In genomic region chr6:16243055-16243454, GRCh38 we compare ENCODE assay signal across 12 cellular contexts. TPM values are rescaled to one million over a fixed set of nuclear protein-coding genes. Genes with fewer than 3 reads are reported as not detected.
DNase-seq lines count a peak whose midpoint lies in the region; ATAC-seq and TF ChIP-seq lines count a peak whose summit lies in the region.
"Had no signal": no experiment of that assay in that cellular context is flagged by ENCODE, and none has a peak within 500 bp of the region (broad histone marks: within the 10 kb centered on the region; RNA-seq: fewer than 3 reads in every experiment).

No MANE protein-coding gene starts in this region.

- no peaks in the 10 kb centered on the region for H3K27me3 Mint-ChIP-seq in osteocyte (ENCODE audit: unreplicated experiment)
- peaks cover 10% of the 10 kb centered on the region for H3K27me3 Mint-ChIP-seq in activated CD4-positive, alpha-beta T cell treated with anti-CD3 and anti-CD28 coated beads for 36 hours

- H3K4me1 Mint-ChIP-seq in osteocyte (ENCODE audit: unreplicated experiment) = peaks cover 37% of the 10 kb centered on the region
- peaks cover 9% of the 10 kb centered on the region for H3K4me1 Mint-ChIP-seq in activated CD4-positive, alpha-beta T cell treated with anti-CD3 and anti-CD28 coated beads for 36 hours

- POLR2A ChIA-PET in activated CD4-positive, alpha-beta T cell treated with anti-CD3 and anti-CD28 coated beads for 36 hours (lab: Charles Lee) = no interaction called here

- TF ChIP-seq CTCF in esophagus muscularis mucosa (IDR thresholded peaks at IDR 0.05) (no peak), osteocyte (IDR thresholded peaks at IDR 0.05) (no peak)

- DNase-seq in EH (ENCODE audit: low read depth) (peak; percentile 84), RPMI7951 (ENCODE audit: low read depth) (peak; percentile 98), esophagus muscularis mucosa (ENCODE audit: extremely low spot score) (no peak), osteocyte (ENCODE audit: extremely low spot score, unreplicated experiment) (no peak), NCI-H1092 (lab: John Stamatoyannopoulos, UW) (no peak), SJCRH30 (no peak), germinal center (ENCODE audit: low spot score) (no peak)
- DNase-seq in activated CD4-positive, alpha-beta T cell treated with anti-CD3 and anti-CD28 coated beads for 36 hours = no peak
- DNase-seq: activated CD8-positive, alpha-beta T cell treated with anti-CD3 and anti-CD28 coated beads, Interleukin-2, amount 10 ng/mL, durations not matched to agents 7 days and 5 days; activated naive CD8-positive, alpha-beta T cell treated with anti-CD3 and anti-CD28 coated beads for 36 hours; CD8-positive, alpha-beta T cell; left colon had no signal

- H3K4me3 Mint-ChIP-seq in osteocyte (ENCODE audit: unreplicated experiment) = peak overlapping the region; percentile 7
- no peak overlapping the region for H3K4me3 Mint-ChIP-seq in activated CD4-positive, alpha-beta T cell treated with anti-CD3 and anti-CD28 coated beads for 36 hours
- H3K4me3 Mint-ChIP-seq: activated CD8-positive, alpha-beta T cell treated with anti-CD3 and anti-CD28 coated beads, Interleukin-2, amount 10 ng/mL, durations not matched to agents 7 days and 5 days; activated naive CD8-positive, alpha-beta T cell treated with anti-CD3 and anti-CD28 coated beads for 36 hours; CD8-positive, alpha-beta T cell had no signal

- H3K27ac Mint-ChIP-seq in osteocyte (ENCODE audit: unreplicated experiment) = peak overlapping the region; percentile 69
- no peak overlapping the region for H3K27ac Mint-ChIP-seq in activated CD4-positive, alpha-beta T cell treated with anti-CD3 and anti-CD28 coated beads for 36 hours
- H3K27ac Mint-ChIP-seq: activated CD8-positive, alpha-beta T cell treated with anti-CD3 and anti-CD28 coated beads, Interleukin-2, amount 10 ng/mL, durations not matched to agents 7 days and 5 days; activated naive CD8-positive, alpha-beta T cell treated with anti-CD3 and anti-CD28 coated beads for 36 hours; CD8-positive, alpha-beta T cell had no signal

- TF ChIP-seq EP300 in esophagus muscularis mucosa (IDR thresholded peaks at IDR 0.05) = no peak

- no peaks in the 10 kb centered on the region for H3K36me3 Mint-ChIP-seq in osteocyte (ENCODE audit: unreplicated experiment)
- H3K36me3 Mint-ChIP-seq in activated CD4-positive, alpha-beta T cell treated with anti-CD3 and anti-CD28 coated beads for 36 hours (ENCODE audit: low read depth) = no peaks in the 10 kb centered on the region
- H3K36me3 Mint-ChIP-seq: CD8-positive, alpha-beta T cell had no signal

- no peak for TF ChIP-seq POLR2A in esophagus muscularis mucosa (IDR thresholded peaks at IDR 0.05; ENCODE audit: low read depth)

- CTCF ChIA-PET in activated CD4-positive, alpha-beta T cell treated with anti-CD3 and anti-CD28 coated beads for 36 hours (lab: Charles Lee) = interaction anchor here (0.7 to 1.2 kb wide), 3 partner anchors 528 to 620 kb away, joined by 3 to 4 read pairs (median 3); no protein-coding TSS in a partner anchor

- no peak for ATAC-seq in activated CD4-positive, alpha-beta T cell treated with anti-CD3 and anti-CD28 coated beads for 36 hours
- ATAC-seq: activated CD8-positive, alpha-beta T cell treated with anti-CD3 and anti-CD28 coated beads, Interleukin-2, amount 10 ng/mL, durations not matched to agents 7 days and 5 days; CD8-positive, alpha-beta T cell; left colon had no signal

- H3K36me3 ChIP-seq in esophagus muscularis mucosa = peaks cover 11 to 19% (median 13%) of the 10 kb centered on the region in 4 donors
- H3K36me3 ChIP-seq in SJCRH30 = no peaks in the 10 kb centered on the region; the same call in 1 of the 2 replicates

- H3K4me1 ChIP-seq in esophagus muscularis mucosa = peaks cover 49 to 70% (median 63%) of the 10 kb centered on the region in 4 donors
- H3K4me1 ChIP-seq in SJCRH30 = no peaks in the 10 kb centered on the region

- no peaks in the 10 kb centered on the region for H3K9me3 Mint-ChIP-seq in osteocyte (ENCODE audit: unreplicated experiment)
- H3K9me3 Mint-ChIP-seq in activated CD4-positive, alpha-beta T cell treated with anti-CD3 and anti-CD28 coated beads for 36 hours (ENCODE audit: low read depth) = no peaks in the 10 kb centered on the region
- H3K9me3 Mint-ChIP-seq: activated naive CD8-positive, alpha-beta T cell treated with anti-CD3 and anti-CD28 coated beads for 36 hours; CD8-positive, alpha-beta T cell had no signal

- peak overlapping the region; percentile 36 to 73 (median 60) for H3K27ac ChIP-seq in esophagus muscularis mucosa (replicated peaks in 1 of 4)
- H3K27ac ChIP-seq in SJCRH30 = no peak overlapping the region

- 38% methylated on average over 8 of the region's 8 CpGs for WGBS in esophagus muscularis mucosa

- H3K4me3 ChIP-seq in esophagus muscularis mucosa (no peak overlapping the region), SJCRH30 (no peak overlapping the region)

- H3K27me3 ChIP-seq in esophagus muscularis mucosa = no peaks in the 10 kb centered on the region
- no peaks in the 10 kb centered on the region for H3K27me3 ChIP-seq in SJCRH30

- H3K9me3 ChIP-seq in esophagus muscularis mucosa (no peaks in the 10 kb centered on the region), SJCRH30 (replicated peaks) (no peaks in the 10 kb centered on the region)

- intact Hi-C loops in esophagus muscularis mucosa (cut with DNase I) = no loop called here
- intact Hi-C loops in activated CD4-positive, alpha-beta T cell treated with anti-CD3 and anti-CD28 coated beads for 36 hours (cut with DNase I, micrococcal nuclease) = no loop called here

RNA-seq across cellular contexts. Expression of gene GMPR, which starts 4.7 kb away (rescaled TPM):
- total RNA-seq in RPMI7951 (2014; rRNA removed; shearing (Covaris generic)) = 33.5 and 34.9 TPM in 2 replicates
- total RNA-seq in esophagus muscularis mucosa (10 to 100 TPM; 32.8 to 69.7 (median 52.0) TPM), osteocyte (7.7 and 7.8 TPM in 2 replicates)
- 1 to 10 TPM; 1.4 to 1.6 TPM for total RNA-seq in activated CD4-positive, alpha-beta T cell treated with anti-CD3 and anti-CD28 coated beads for 36 hours
- total RNA-seq in SJCRH30 (2014; rRNA removed; shearing (Covaris generic)) = 28.7 and 29.3 TPM in 2 replicates

Comparison
In these comparisons a context has a peak if more than half of its experiments do, and no peak if none do; other contexts are left out.
1. DNase-seq: peak in EH (single experiment) and RPMI7951 (single experiment); none in esophagus muscularis mucosa (single experiment), osteocyte (single experiment), NCI-H1092 (single experiment), activated CD4-positive, alpha-beta T cell treated with anti-CD3 and anti-CD28 coated beads for 36 hours (single experiment), SJCRH30 (0 of 2) and germinal center (single experiment).